ENCODE assay signal across 3 cellular contexts in genomic region chr7:50745835-50746234, GRCh38.
TF ChIP-seq lines count a peak whose summit lies in the region.

No MANE protein-coding gene starts in this region.

TF ChIP-seq in SK-N-SH, 30 proteins besides CTCF, POLR2A, EP300 and RAD21:
- TF ChIP-seq IRF3 (IDR thresholded peaks at IDR 0.05; ENCODE audit: low read depth, low read length) (no peak), JUND (IDR thresholded peaks at IDR 0.05) (no peak), REST (IDR thresholded peaks at IDR 0.05; ENCODE audit: low read depth, low read length) (peak; percentile 62)
TF ChIP-seq in SK-N-SH: peak in this region for 1.

TF ChIP-seq in SK-N-SH treated with all-trans-retinoic acid at 6 μM for 48 hours, 23 proteins besides CTCF, POLR2A, EP300 and RAD21:
- TF ChIP-seq, protein P1, sequence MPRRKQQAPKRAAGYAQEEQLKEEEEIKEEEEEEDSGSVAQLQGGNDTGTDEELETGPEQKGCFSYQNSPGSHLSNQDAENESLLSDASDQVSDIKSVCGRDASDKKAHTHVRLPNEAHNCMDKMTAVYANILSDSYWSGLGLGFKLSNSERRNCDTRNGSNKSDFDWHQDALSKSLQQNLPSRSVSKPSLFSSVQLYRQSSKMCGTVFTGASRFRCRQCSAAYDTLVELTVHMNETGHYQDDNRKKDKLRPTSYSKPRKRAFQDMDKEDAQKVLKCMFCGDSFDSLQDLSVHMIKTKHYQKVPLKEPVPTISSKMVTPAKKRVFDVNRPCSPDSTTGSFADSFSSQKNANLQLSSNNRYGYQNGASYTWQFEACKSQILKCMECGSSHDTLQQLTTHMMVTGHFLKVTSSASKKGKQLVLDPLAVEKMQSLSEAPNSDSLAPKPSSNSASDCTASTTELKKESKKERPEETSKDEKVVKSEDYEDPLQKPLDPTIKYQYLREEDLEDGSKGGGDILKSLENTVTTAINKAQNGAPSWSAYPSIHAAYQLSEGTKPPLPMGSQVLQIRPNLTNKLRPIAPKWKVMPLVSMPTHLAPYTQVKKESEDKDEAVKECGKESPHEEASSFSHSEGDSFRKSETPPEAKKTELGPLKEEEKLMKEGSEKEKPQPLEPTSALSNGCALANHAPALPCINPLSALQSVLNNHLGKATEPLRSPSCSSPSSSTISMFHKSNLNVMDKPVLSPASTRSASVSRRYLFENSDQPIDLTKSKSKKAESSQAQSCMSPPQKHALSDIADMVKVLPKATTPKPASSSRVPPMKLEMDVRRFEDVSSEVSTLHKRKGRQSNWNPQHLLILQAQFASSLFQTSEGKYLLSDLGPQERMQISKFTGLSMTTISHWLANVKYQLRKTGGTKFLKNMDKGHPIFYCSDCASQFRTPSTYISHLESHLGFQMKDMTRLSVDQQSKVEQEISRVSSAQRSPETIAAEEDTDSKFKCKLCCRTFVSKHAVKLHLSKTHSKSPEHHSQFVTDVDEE (CRISPR knock-in tag; IDR thresholded peaks at IDR 0.05), result no peak
- TF ChIP-seq, protein P2, sequence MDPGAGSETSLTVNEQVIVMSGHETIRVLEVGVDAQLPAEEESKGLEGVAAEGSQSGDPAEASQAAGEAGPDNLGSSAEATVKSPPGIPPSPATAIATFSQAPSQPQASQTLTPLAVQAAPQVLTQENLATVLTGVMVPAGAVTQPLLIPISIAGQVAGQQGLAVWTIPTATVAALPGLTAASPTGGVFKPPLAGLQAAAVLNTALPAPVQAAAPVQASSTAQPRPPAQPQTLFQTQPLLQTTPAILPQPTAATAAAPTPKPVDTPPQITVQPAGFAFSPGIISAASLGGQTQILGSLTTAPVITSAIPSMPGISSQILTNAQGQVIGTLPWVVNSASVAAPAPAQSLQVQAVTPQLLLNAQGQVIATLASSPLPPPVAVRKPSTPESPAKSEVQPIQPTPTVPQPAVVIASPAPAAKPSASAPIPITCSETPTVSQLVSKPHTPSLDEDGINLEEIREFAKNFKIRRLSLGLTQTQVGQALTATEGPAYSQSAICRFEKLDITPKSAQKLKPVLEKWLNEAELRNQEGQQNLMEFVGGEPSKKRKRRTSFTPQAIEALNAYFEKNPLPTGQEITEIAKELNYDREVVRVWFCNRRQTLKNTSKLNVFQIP (CRISPR knock-in tag; IDR thresholded peaks at IDR 0.05; ENCODE audit: borderline replicate concordance, low read depth), result no peak
- TF ChIP-seq PPARA (CRISPR knock-in tag; IDR thresholded peaks at IDR 0.05; ENCODE audit: borderline replicate concordance) (no peak), RARB (CRISPR knock-in tag; IDR thresholded peaks at IDR 0.05) (no peak), TOX (CRISPR knock-in tag; IDR thresholded peaks at IDR 0.05; ENCODE audit: borderline replicate concordance) (no peak), SNAI2 (CRISPR knock-in tag; IDR thresholded peaks at IDR 0.05) (no peak), BACH2 (CRISPR knock-in tag; IDR thresholded peaks at IDR 0.05; ENCODE audit: borderline replicate concordance) (no peak), ISL1 (CRISPR knock-in tag; IDR thresholded peaks at IDR 0.05) (no peak), TCF4 (CRISPR knock-in tag; IDR thresholded peaks at IDR 0.05; ENCODE audit: borderline replicate concordance) (no peak), ZNF8 (CRISPR knock-in tag; IDR thresholded peaks at IDR 0.05) (no peak), CSDC2 (CRISPR knock-in tag; IDR thresholded peaks at IDR 0.05) (no peak), ESRRG (CRISPR knock-in tag; IDR thresholded peaks at IDR 0.05) (no peak), ARNTL (CRISPR knock-in tag; IDR thresholded peaks at IDR 0.05; ENCODE audit: borderline replicate concordance, low read depth) (no peak), ZC3H10 (CRISPR knock-in tag; IDR thresholded peaks at IDR 0.05) (no peak), ZNF565 (CRISPR knock-in tag; conservative IDR thresholded peaks at IDR 0.05; ENCODE audit: low read depth) (no peak), OSR1 (CRISPR knock-in tag; IDR thresholded peaks at IDR 0.05) (no peak)
- TF ChIP-seq, protein P3, sequence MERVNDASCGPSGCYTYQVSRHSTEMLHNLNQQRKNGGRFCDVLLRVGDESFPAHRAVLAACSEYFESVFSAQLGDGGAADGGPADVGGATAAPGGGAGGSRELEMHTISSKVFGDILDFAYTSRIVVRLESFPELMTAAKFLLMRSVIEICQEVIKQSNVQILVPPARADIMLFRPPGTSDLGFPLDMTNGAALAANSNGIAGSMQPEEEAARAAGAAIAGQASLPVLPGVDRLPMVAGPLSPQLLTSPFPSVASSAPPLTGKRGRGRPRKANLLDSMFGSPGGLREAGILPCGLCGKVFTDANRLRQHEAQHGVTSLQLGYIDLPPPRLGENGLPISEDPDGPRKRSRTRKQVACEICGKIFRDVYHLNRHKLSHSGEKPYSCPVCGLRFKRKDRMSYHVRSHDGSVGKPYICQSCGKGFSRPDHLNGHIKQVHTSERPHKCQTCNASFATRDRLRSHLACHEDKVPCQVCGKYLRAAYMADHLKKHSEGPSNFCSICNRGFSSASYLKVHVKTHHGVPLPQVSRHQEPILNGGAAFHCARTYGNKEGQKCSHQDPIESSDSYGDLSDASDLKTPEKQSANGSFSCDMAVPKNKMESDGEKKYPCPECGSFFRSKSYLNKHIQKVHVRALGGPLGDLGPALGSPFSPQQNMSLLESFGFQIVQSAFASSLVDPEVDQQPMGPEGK (CRISPR knock-in tag; IDR thresholded peaks at IDR 0.05; ENCODE audit: borderline replicate concordance), result no peak
- TF ChIP-seq, protein P4, sequence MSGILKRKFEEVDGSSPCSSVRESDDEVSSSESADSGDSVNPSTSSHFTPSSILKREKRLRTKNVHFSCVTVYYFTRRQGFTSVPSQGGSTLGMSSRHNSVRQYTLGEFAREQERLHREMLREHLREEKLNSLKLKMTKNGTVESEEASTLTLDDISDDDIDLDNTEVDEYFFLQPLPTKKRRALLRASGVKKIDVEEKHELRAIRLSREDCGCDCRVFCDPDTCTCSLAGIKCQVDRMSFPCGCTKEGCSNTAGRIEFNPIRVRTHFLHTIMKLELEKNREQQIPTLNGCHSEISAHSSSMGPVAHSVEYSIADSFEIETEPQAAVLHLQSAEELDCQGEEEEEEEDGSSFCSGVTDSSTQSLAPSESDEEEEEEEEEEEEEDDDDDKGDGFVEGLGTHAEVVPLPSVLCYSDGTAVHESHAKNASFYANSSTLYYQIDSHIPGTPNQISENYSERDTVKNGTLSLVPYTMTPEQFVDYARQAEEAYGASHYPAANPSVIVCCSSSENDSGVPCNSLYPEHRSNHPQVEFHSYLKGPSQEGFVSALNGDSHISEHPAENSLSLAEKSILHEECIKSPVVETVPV (CRISPR knock-in tag; IDR thresholded peaks at IDR 0.05), result no peak
- TF ChIP-seq, protein P5, sequence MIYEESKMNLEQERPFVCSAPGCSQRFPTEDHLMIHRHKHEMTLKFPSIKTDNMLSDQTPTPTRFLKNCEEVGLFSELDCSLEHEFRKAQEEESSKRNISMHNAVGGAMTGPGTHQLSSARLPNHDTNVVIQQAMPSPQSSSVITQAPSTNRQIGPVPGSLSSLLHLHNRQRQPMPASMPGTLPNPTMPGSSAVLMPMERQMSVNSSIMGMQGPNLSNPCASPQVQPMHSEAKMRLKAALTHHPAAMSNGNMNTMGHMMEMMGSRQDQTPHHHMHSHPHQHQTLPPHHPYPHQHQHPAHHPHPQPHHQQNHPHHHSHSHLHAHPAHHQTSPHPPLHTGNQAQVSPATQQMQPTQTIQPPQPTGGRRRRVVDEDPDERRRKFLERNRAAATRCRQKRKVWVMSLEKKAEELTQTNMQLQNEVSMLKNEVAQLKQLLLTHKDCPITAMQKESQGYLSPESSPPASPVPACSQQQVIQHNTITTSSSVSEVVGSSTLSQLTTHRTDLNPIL (CRISPR knock-in tag; IDR thresholded peaks at IDR 0.05; ENCODE audit: low read depth), result no peak

TF ChIP-seq in K562, 482 proteins besides CTCF, POLR2A, EP300 and RAD21 (continued from another document):
- no peak for TF ChIP-seq PRDM10 (IDR thresholded peaks at IDR 0.05; ENCODE audit: partially characterized antibody)
- TF ChIP-seq ZNF668 (CRISPR knock-in tag; IDR thresholded peaks at IDR 0.05), result no peak
